Comparison of ENCODE assay signal across 2 cellular contexts in genomic region chr7:143256325-143256724, GRCh38.
A peak's percentile ranks its signal among the peaks of the same experiment; 100 is the strongest.
TF ChIP-seq lines count a peak whose summit lies in the region.

No MANE protein-coding gene starts in this region.

TF ChIP-seq in GM12891, 5 proteins besides CTCF, POLR2A, EP300 and RAD21:
- no peak for TF ChIP-seq TAF1 (IDR thresholded peaks at IDR 0.05; ENCODE audit: low read depth, low read length)
- TF ChIP-seq POLR2AphosphoS5 (IDR thresholded peaks at IDR 0.05; ENCODE audit: low read depth, low read length) = no peak
- TF ChIP-seq PAX5 (IDR thresholded peaks at IDR 0.05; ENCODE audit: insufficient read depth, low read length, severe bottlenecking) = no peak
- no peak for TF ChIP-seq POU2F2 (IDR thresholded peaks at IDR 0.05; ENCODE audit: low read depth, low read length)
- peak; percentile 43 for TF ChIP-seq SPI1 (IDR thresholded peaks at IDR 0.05; ENCODE audit: low read depth, low read length)

TF ChIP-seq in K562, 482 proteins besides CTCF, POLR2A, EP300 and RAD21:
- TF ChIP-seq CBX5 (IDR thresholded peaks at IDR 0.05; ENCODE audit: borderline replicate concordance, low read depth) (no peak), SUPT5H (IDR thresholded peaks at IDR 0.05) (no peak), ZNF551 (CRISPR knock-in tag; IDR thresholded peaks at IDR 0.05) (no peak; the same call in 1 of the 2 replicates), ETS2 (tag; IDR thresholded peaks at IDR 0.05; ENCODE audit: borderline replicate concordance, poor library complexity, severe bottlenecking) (no peak), FOXM1 (IDR thresholded peaks at IDR 0.05; ENCODE audit: low read depth) (no peak), FOXM1 (CRISPR knock-in tag; IDR thresholded peaks at IDR 0.05; ENCODE audit: low read depth) (no peak), DIDO1 (tag; IDR thresholded peaks at IDR 0.05; ENCODE audit: low read depth) (no peak), YY1 (IDR thresholded peaks at IDR 0.05; ENCODE audit: borderline replicate concordance in 1 of 3, control insufficient read depth in 1 of 3, extremely low read depth in 1 of 3, insufficient read depth in 3 of 3, insufficient read length in 1 of 3, insufficient replicate concordance in 2 of 3, low read depth in 1 of 3, low read length in 2 of 3) (peak in 1 of 3 experiments; percentile 43), ZNF444 (CRISPR knock-in tag; IDR thresholded peaks at IDR 0.05) (no peak), GATA2 (CRISPR knock-in tag; IDR thresholded peaks at IDR 0.05) (no peak), DNMT1 (IDR thresholded peaks at IDR 0.05) (no peak), ZNF699 (CRISPR knock-in tag; IDR thresholded peaks at IDR 0.05; ENCODE audit: insufficient replicate concordance) (no peak), CTCFL (IDR thresholded peaks at IDR 0.05; ENCODE audit: borderline replicate concordance, insufficient read depth, low read depth, low read length, poor library complexity, severe bottlenecking) (peak; percentile 43), CHD4 (IDR thresholded peaks at IDR 0.05; ENCODE audit: insufficient read depth, insufficient replicate concordance, low read depth, low read length, poor library complexity, severe bottlenecking) (peak; percentile 46), SPI1 (IDR thresholded peaks at IDR 0.05; ENCODE audit: borderline replicate concordance, low read depth, low read length) (peak; percentile 94), NFXL1 (CRISPR knock-in tag; IDR thresholded peaks at IDR 0.05) (no peak), LARP7 (IDR thresholded peaks at IDR 0.05) (no peak), ZNF239 (CRISPR knock-in tag; IDR thresholded peaks at IDR 0.05) (no peak), ATF4 (CRISPR knock-in tag; IDR thresholded peaks at IDR 0.05) (no peak), RBM34 (IDR thresholded peaks at IDR 0.05; ENCODE audit: borderline replicate concordance, insufficient read depth, low read length) (no peak), ZNF639 (CRISPR knock-in tag; conservative IDR thresholded peaks at IDR 0.05 in 1 of 2, IDR thresholded peaks at IDR 0.05 in 1 of 2) (0 out of 4 replicates have a peak, but pooled peaks of 1 of the 2 experiments have one; percentile 3), NCOR1 (IDR thresholded peaks at IDR 0.05) (no peak), HDAC6 (IDR thresholded peaks at IDR 0.05; ENCODE audit: low read depth, low read length) (no peak), DACH1 (IDR thresholded peaks at IDR 0.05; ENCODE audit: partially characterized antibody) (peak; percentile 19), ZNF518B (CRISPR knock-in tag; IDR thresholded peaks at IDR 0.05) (no peak), FOXA3 (CRISPR knock-in tag; conservative IDR thresholded peaks at IDR 0.05 in 1 of 2, IDR thresholded peaks at IDR 0.05 in 1 of 2) (peak; percentile 33 to 52; a peak in 1 of 4 replicates), PATZ1 (CRISPR knock-in tag; IDR thresholded peaks at IDR 0.05; ENCODE audit: borderline replicate concordance) (no peak), DPF2 (IDR thresholded peaks at IDR 0.05) (no peak), XRCC5 (IDR thresholded peaks at IDR 0.05; ENCODE audit: low read depth, low read length) (0 out of 2 replicates have a peak, but pooled peaks have one; percentile 30), TFAP4 (CRISPR knock-in tag; IDR thresholded peaks at IDR 0.05; ENCODE audit: borderline replicate concordance) (no peak), ATF6 (CRISPR knock-in tag; IDR thresholded peaks at IDR 0.05) (no peak), RFX7 (CRISPR knock-in tag; IDR thresholded peaks at IDR 0.05) (no peak), CCNT2 (IDR thresholded peaks at IDR 0.05; ENCODE audit: borderline replicate concordance, extremely low read depth, insufficient read length, low read depth, low read length) (no peak), ETV6 (IDR thresholded peaks at IDR 0.05; ENCODE audit: borderline replicate concordance in 1 of 2, low read depth in 2 of 2, low read length in 1 of 2) (no peak), ETV6 (CRISPR knock-in tag; IDR thresholded peaks at IDR 0.05; ENCODE audit: borderline replicate concordance) (no peak), MTF1 (CRISPR knock-in tag; IDR thresholded peaks at IDR 0.05; ENCODE audit: borderline replicate concordance) (no peak), SMAD4 (CRISPR knock-in tag; conservative IDR thresholded peaks at IDR 0.05) (no peak), IFI16 (CRISPR knock-in tag; IDR thresholded peaks at IDR 0.05) (no peak), ZBTB2 (IDR thresholded peaks at IDR 0.05) (no peak), PTTG1 (tag; IDR thresholded peaks at IDR 0.05; ENCODE audit: low read depth) (no peak), GATAD2B (IDR thresholded peaks at IDR 0.05; ENCODE audit: borderline replicate concordance) (no peak), FOXK2 (conservative IDR thresholded peaks at IDR 0.05 in 1 of 2, IDR thresholded peaks at IDR 0.05 in 1 of 2; ENCODE audit: low read depth in 2 of 2) (peak; percentile 60 to 63; a peak in 2 of 4 replicates), KDM1A (IDR thresholded peaks at IDR 0.05) (no peak), SMARCC2 (IDR thresholded peaks at IDR 0.05; ENCODE audit: low read depth) (0 out of 2 replicates have a peak, but pooled peaks have one; percentile 17), SNRNP70 (optimal IDR thresholded peaks at IDR 0.05; ENCODE audit: low read depth, low read length) (no peak), STAT6 (CRISPR knock-in tag; IDR thresholded peaks at IDR 0.05) (no peak), PML (IDR thresholded peaks at IDR 0.05; ENCODE audit: low read length) (no peak)
